Comparison of ENCODE assay signal across 15 cellular contexts in genomic region chr6:130928993-130929678, GRCh38.
DNase-seq lines count a peak whose midpoint lies in the region; ATAC-seq and TF ChIP-seq lines count a peak whose summit lies in the region.
"Had no signal": no experiment of that assay in that cellular context is flagged by ENCODE, and none has a peak within 500 bp of the region (broad histone marks: within the 10 kb centered on the region; RNA-seq: fewer than 3 reads in every experiment).

No MANE protein-coding gene starts in this region.

- H3K4me3 Mint-ChIP-seq in nephron, result no peak overlapping the region

- peaks cover 6% of the 10 kb centered on the region for H3K9me3 Mint-ChIP-seq in nephron

- peak overlapping the region; percentile 45 for H3K27ac ChIP-seq in PC-3 (ENCODE audit: low read length)

- H3K9me2 ChIP-seq in PC-3 (replicated peaks; ENCODE audit: low read length), result no peaks in the 10 kb centered on the region

- CTCF ChIA-PET in PC-3 (lab: Charles Lee), result no interaction called here

- ATAC-seq in PC-3, result peak; percentile 64
- no peak for ATAC-seq in HG03432 (IDR thresholded peaks at IDR 0.05; ENCODE audit: unreplicated experiment)

- H3K4me1 ChIP-seq in PC-3 (ENCODE audit: insufficient read depth, low read length), result peaks cover 36% of the 10 kb centered on the region

- peaks cover 19% of the 10 kb centered on the region for H3K4me1 Mint-ChIP-seq in nephron

- no peaks in the 10 kb centered on the region for H3K36me3 ChIP-seq in PC-3 (ENCODE audit: low read depth, low read length)
- H3K36me3 ChIP-seq: HAP-1 had no signal

- peak overlapping the region in 2 of 3 experiments; percentile 1 to 28 for H3K27ac Mint-ChIP-seq in nephron

- TF ChIP-seq CTCF in PC-3 (conservative IDR thresholded peaks at IDR 0.05; ENCODE audit: low read depth, low read length) (no peak), nephron (IDR thresholded peaks at IDR 0.05; ENCODE audit: unreplicated experiment in 3 of 3) (no peak)

- no peaks in the 10 kb centered on the region for H3K9me3 ChIP-seq in PC-3 (ENCODE audit: low read length)
- H3K9me3 ChIP-seq: HAP-1 had no signal

- peaks cover 32% of the 10 kb centered on the region for H3K79me2 ChIP-seq in PC-3 (ENCODE audit: low read length)

- H3K9ac ChIP-seq in PC-3 (ENCODE audit: low read length), result 0 out of 2 replicates have a peak overlapping the region, but pooled peaks have one; percentile 17

- DNase-seq in AG08396 (ENCODE audit: low spot score) (peak; percentile 41), PC-3 (peak; percentile 54), fibroblast of peridontal ligament (ENCODE audit: extremely low read depth) (peak; percentile 93), NCI-H1105 treated with DMSO at 0.1 percent for 48 hours (lab: John Stamatoyannopoulos, UW) (no peak)
- DNase-seq in activated CD4-positive, alpha-beta T cell treated with anti-CD3 and anti-CD28 coated beads, Interleukin-2, amount 50 U/mL, for 4 hours, result no peak
- no peak for DNase-seq in activated naive CD4-positive, alpha-beta T cell treated with anti-CD3 and anti-CD28 coated beads, Interleukin-2, amount 50 U/mL, for 16 hours
- DNase-seq: activated CD4-positive, alpha-beta T cell treated with anti-CD3 and anti-CD28 coated beads, Interleukin-2, amount 50 U/mL, for 48 hours; activated gamma-delta T cell; cortex of kidney; DMS79 treated with DMSO at 0.1 percent for 48 hours; stimulated activated CD4-positive, alpha-beta T cell treated with anti-CD3 and anti-CD28 coated beads, Interleukin-1b, Interleukin-23, amount 100 ng/mL, for 48 hours had no signal

- peak overlapping the region; percentile 69 for H3K4me2 ChIP-seq in PC-3 (ENCODE audit: low read length)

- no peaks in the 10 kb centered on the region for H4K20me1 ChIP-seq in PC-3 (ENCODE audit: low read length)

- intact Hi-C loops in PC-3 (cut with micrococcal nuclease), result no loop called here

- H3F3A ChIP-seq in PC-3 (ENCODE audit: low read length, unreplicated experiment), result no peaks in the 10 kb centered on the region

- peaks cover 15% of the 10 kb centered on the region for H3K36me3 Mint-ChIP-seq in nephron (ENCODE audit: low read depth)

- no peak overlapping the region for H2AFZ ChIP-seq in PC-3 (ENCODE audit: low read length)

- no peaks in the 10 kb centered on the region for H3K27me3 ChIP-seq in PC-3 (ENCODE audit: low read length)

- H3K4me3 ChIP-seq in PC-3 (ENCODE audit: low read length), result peak overlapping the region; percentile 29; the same call in 1 of the 2 replicates
- H3K4me3 ChIP-seq: HAP-1, lung had no signal

- H3K27me3 Mint-ChIP-seq in nephron (ENCODE audit: low read depth), result no peaks in the 10 kb centered on the region

- POLR2A ChIA-PET in PC-3 (lab: Charles Lee; ENCODE audit: unreplicated experiment), result no interaction called here

- BruUV-seq in PC-3 (replicated peaks; lab: Mats Ljungman, UMichigan), result no TSS peak

Comparison
In these comparisons a context has a peak if more than half of its experiments do, and no peak if none do; other contexts are left out.
1. DNase-seq: peak in AG08396 (single experiment), PC-3 (single experiment) and fibroblast of peridontal ligament (single experiment); none in activated CD4-positive, alpha-beta T cell treated with anti-CD3 and anti-CD28 coated beads, Interleukin-2, amount 50 U/mL, for 4 hours (0 of 2), activated naive CD4-positive, alpha-beta T cell treated with anti-CD3 and anti-CD28 coated beads, Interleukin-2, amount 50 U/mL, for 16 hours (single experiment) and NCI-H1105 treated with DMSO at 0.1 percent for 48 hours (single experiment).